ENCODE assay signal across 9 cellular contexts in the genomic region with DNA sequence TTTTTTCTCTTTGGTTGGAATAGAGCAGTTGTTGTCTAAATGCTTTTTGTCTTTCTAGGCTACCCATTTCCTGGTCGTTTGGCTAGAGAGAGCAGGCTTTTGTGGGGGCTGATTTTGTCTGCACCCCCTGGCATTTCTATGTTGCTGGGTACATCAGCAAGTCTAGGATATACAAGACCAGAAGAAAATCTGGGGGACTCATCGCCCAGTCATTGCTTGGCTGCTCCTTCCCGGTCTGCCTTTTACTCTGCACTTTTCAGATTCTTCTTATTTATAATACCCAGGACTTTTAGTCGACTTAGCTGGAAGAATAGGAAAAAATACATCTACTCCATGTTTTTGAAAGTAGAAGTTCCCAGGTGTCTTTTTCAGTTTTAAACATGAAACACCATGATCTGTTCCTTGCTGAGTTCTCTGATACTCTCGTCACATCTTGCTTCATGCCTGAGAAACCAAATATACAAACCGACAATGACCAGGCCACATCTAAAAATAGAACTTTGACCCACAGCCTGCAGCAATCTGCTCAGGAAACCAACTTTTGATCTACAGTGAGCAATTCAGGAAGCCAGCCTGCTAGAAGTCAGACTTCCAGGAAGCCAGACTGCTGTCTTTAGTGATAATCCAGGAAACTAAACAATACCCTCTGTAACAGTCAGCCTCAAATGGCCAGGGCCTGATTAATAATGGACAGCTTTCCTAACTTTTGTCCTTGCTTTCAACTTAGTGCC.
DNase-seq lines count a peak whose midpoint lies in the region; ATAC-seq lines count a peak whose summit lies in the region.
"Had no signal": no experiment of that assay in that cellular context is flagged by ENCODE, and none has a peak within 500 bp of the region (broad histone marks: within the 10 kb centered on the region; RNA-seq: fewer than 3 reads in every experiment).

No MANE protein-coding gene starts in this region.

- peak; percentile 31 for ATAC-seq in stimulated activated naive CD8-positive, alpha-beta T cell treated with anti-CD3 and anti-CD28 coated beads, Interleukin-15, amount 100 ng/mL, for 72 hours
- ATAC-seq in stimulated activated naive CD8-positive, alpha-beta T cell treated with anti-CD3 and anti-CD28 coated beads, Interleukin-15, Interleukin-2, amounts not matched to agents 100 U/mL and 50 U/mL, for 24 hours, result no peak

- no peak overlapping the region for H3K27ac Mint-ChIP-seq in stimulated activated naive CD8-positive, alpha-beta T cell treated with anti-CD3 and anti-CD28 coated beads, Interleukin-15, amount 100 ng/mL, for 72 hours
- H3K27ac Mint-ChIP-seq: CD4-positive, CD25-positive, alpha-beta regulatory T cell had no signal

- peaks cover 16% of the 10 kb centered on the region for H3K27me3 Mint-ChIP-seq in stimulated activated naive CD8-positive, alpha-beta T cell treated with anti-CD3 and anti-CD28 coated beads, Interleukin-15, amount 100 ng/mL, for 72 hours
- H3K27me3 Mint-ChIP-seq: CD4-positive, CD25-positive, alpha-beta regulatory T cell had no signal

- no peaks in the 10 kb centered on the region for H3K9me3 Mint-ChIP-seq in stimulated activated naive CD8-positive, alpha-beta T cell treated with anti-CD3 and anti-CD28 coated beads, Interleukin-15, amount 100 ng/mL, for 72 hours
- H3K9me3 Mint-ChIP-seq: CD4-positive, CD25-positive, alpha-beta regulatory T cell had no signal

- no peak overlapping the region for H3K4me3 Mint-ChIP-seq in stimulated activated naive CD8-positive, alpha-beta T cell treated with anti-CD3 and anti-CD28 coated beads, Interleukin-15, amount 100 ng/mL, for 72 hours

- no peak for DNase-seq in stimulated activated naive CD8-positive, alpha-beta T cell treated with anti-CD3 and anti-CD28 coated beads, Interleukin-15, amount 100 ng/mL, for 72 hours
- DNase-seq in stimulated activated naive CD8-positive, alpha-beta T cell treated with anti-CD3 and anti-CD28 coated beads, Interleukin-15, Interleukin-2, amounts not matched to agents 100 U/mL and 50 U/mL, for 24 hours, result no peak
- peak; percentile 57 for DNase-seq in KG1 (lab: John Stamatoyannopoulos, UW)
- peak; percentile 46 to 53 for DNase-seq in dermis microvascular lymphatic vessel endothelial cell (ENCODE audit: low read depth in 2 of 2)
- no peak for DNase-seq in NCI-H748 (lab: John Stamatoyannopoulos, UW; ENCODE audit: unreplicated experiment)
- no peak for DNase-seq in NCI-H1436 treated with DMSO at 0.1 percent for 48 hours (lab: John Stamatoyannopoulos, UW)
- no peak for DNase-seq in NCI-H146 treated with DMSO at 0.1 percent for 48 hours (lab: John Stamatoyannopoulos, UW; ENCODE audit: unreplicated experiment)
- no peak for DNase-seq in 8988T

- H3K4me1 Mint-ChIP-seq in stimulated activated naive CD8-positive, alpha-beta T cell treated with anti-CD3 and anti-CD28 coated beads, Interleukin-15, amount 100 ng/mL, for 72 hours, result peaks cover 10% of the 10 kb centered on the region

Comparison
In these comparisons a context has a peak if more than half of its experiments do, and no peak if none do; other contexts are left out.
1. DNase-seq: peak in KG1 (single experiment) and dermis microvascular lymphatic vessel endothelial cell (2 of 2); none in stimulated activated naive CD8-positive, alpha-beta T cell treated with anti-CD3 and anti-CD28 coated beads, Interleukin-15, amount 100 ng/mL, for 72 hours (0 of 2), stimulated activated naive CD8-positive, alpha-beta T cell treated with anti-CD3 and anti-CD28 coated beads, Interleukin-15, Interleukin-2, amounts not matched to agents 100 U/mL and 50 U/mL, for 24 hours (single experiment), NCI-H748 (single experiment), NCI-H1436 treated with DMSO at 0.1 percent for 48 hours (single experiment), NCI-H146 treated with DMSO at 0.1 percent for 48 hours (single experiment) and 8988T (single experiment).